10 cellular contexts compared by ENCODE assay signal in genomic region chr1:21623411-21623961, GRCh38. TPM values are rescaled to one million over a fixed set of nuclear protein-coding genes. Genes with fewer than 3 reads are reported as not detected.
DNase-seq lines count a peak whose midpoint lies in the region; ATAC-seq and TF ChIP-seq lines count a peak whose summit lies in the region.
"Had no signal": no experiment of that assay in that cellular context is flagged by ENCODE, and none has a peak within 500 bp of the region (broad histone marks: within the 10 kb centered on the region; RNA-seq: fewer than 3 reads in every experiment).

No MANE protein-coding gene starts in this region.

- no peak for ATAC-seq in stimulated activated effector memory CD8-positive, alpha-beta T cell treated with anti-CD3 and anti-CD28 coated beads, Interleukin-12 subunit alpha, Interleukin-12 subunit beta, amount 100 ng/mL, for 72 hours
- ATAC-seq in omental fat pad (ENCODE audit: low FRiP score), result no peak

- no peaks in the 10 kb centered on the region for H3K36me3 Mint-ChIP-seq in stimulated activated effector memory CD8-positive, alpha-beta T cell treated with anti-CD3 and anti-CD28 coated beads, Interleukin-12 subunit alpha, Interleukin-12 subunit beta, amount 100 ng/mL, for 72 hours

- H3K27me3 ChIP-seq in right atrium auricular region, result no peaks in the 10 kb centered on the region

- peak overlapping the region; percentile 40 for H3K4me3 Mint-ChIP-seq in stimulated activated effector memory CD8-positive, alpha-beta T cell treated with anti-CD3 and anti-CD28 coated beads, Interleukin-12 subunit alpha, Interleukin-12 subunit beta, amount 100 ng/mL, for 72 hours

- DNase-seq in DMS 273 (lab: John Stamatoyannopoulos, UW; ENCODE audit: unreplicated experiment), result peak; percentile 69
- DNase-seq in DMS 273 treated with DMSO at 0.1 percent for 48 hours (lab: John Stamatoyannopoulos, UW), result no peak
- peak; percentile 19 to 76 for DNase-seq in NCI-H446 (lab: John Stamatoyannopoulos, UW)
- DNase-seq in epithelial cell of proximal tubule (ENCODE audit: low read depth), result peak; percentile 20
- DNase-seq in stimulated activated effector memory CD8-positive, alpha-beta T cell treated with anti-CD3 and anti-CD28 coated beads, Interleukin-12 subunit alpha, Interleukin-12 subunit beta, amount 100 ng/mL, for 72 hours (ENCODE audit: low spot score in 2 of 2), result no peak
- no peak for DNase-seq in T1000 (lab: John Stamatoyannopoulos, UW)
- no peak for DNase-seq in omental fat pad (ENCODE audit: low spot score)
- DNase-seq in right atrium auricular region (ENCODE audit: low spot score), result no peak
- DNase-seq: 8988T had no signal

- H3K4me3 ChIP-seq in epithelial cell of proximal tubule (ENCODE audit: low read depth, low read length) (no peak overlapping the region), right atrium auricular region (no peak overlapping the region)

- no peaks in the 10 kb centered on the region for H3K9me3 Mint-ChIP-seq in stimulated activated effector memory CD8-positive, alpha-beta T cell treated with anti-CD3 and anti-CD28 coated beads, Interleukin-12 subunit alpha, Interleukin-12 subunit beta, amount 100 ng/mL, for 72 hours

- TF ChIP-seq CTCF in epithelial cell of proximal tubule (conservative IDR thresholded peaks at IDR 0.05; ENCODE audit: low read depth, low read length) (no peak), omental fat pad (IDR thresholded peaks at IDR 0.05) (no peak), right atrium auricular region (IDR thresholded peaks at IDR 0.05) (no peak)

- H3K9me3 ChIP-seq in right atrium auricular region, result no peaks in the 10 kb centered on the region

- no peaks in the 10 kb centered on the region for H3K36me3 ChIP-seq in right atrium auricular region

- H3K27ac ChIP-seq in right atrium auricular region, result no peak overlapping the region

- no peak overlapping the region for H3K27ac Mint-ChIP-seq in stimulated activated effector memory CD8-positive, alpha-beta T cell treated with anti-CD3 and anti-CD28 coated beads, Interleukin-12 subunit alpha, Interleukin-12 subunit beta, amount 100 ng/mL, for 72 hours

- no peaks in the 10 kb centered on the region for H3K4me1 Mint-ChIP-seq in stimulated activated effector memory CD8-positive, alpha-beta T cell treated with anti-CD3 and anti-CD28 coated beads, Interleukin-12 subunit alpha, Interleukin-12 subunit beta, amount 100 ng/mL, for 72 hours

- peaks cover 0 to 22% of the 10 kb centered on the region in 2 donors for H3K4me1 ChIP-seq in right atrium auricular region

RNA-seq across cellular contexts. Expression of gene RAP1GAP, which starts 45.7 kb away (rescaled TPM):
- 0.94 and 2.4 TPM in 2 replicates for total RNA-seq in epithelial cell of proximal tubule
- total RNA-seq in omental fat pad, result under 1 TPM in 3 of 4 donors, not detected in 1; 0.36 to 0.74 (median 0.38) TPM
- total RNA-seq in right atrium auricular region, result 1 to 10 TPM; 4.0 to 8.4 TPM
- total RNA-seq: OCI-LY7 had no signal

Comparison
In these comparisons a context has a peak if more than half of its experiments do, and no peak if none do; other contexts are left out.
1. DNase-seq: peak in DMS 273 (single experiment), NCI-H446 (2 of 2) and epithelial cell of proximal tubule (single experiment); none in DMS 273 treated with DMSO at 0.1 percent for 48 hours (single experiment), stimulated activated effector memory CD8-positive, alpha-beta T cell treated with anti-CD3 and anti-CD28 coated beads, Interleukin-12 subunit alpha, Interleukin-12 subunit beta, amount 100 ng/mL, for 72 hours (0 of 2), T1000 (single experiment), omental fat pad (single experiment) and right atrium auricular region (single experiment).